Comparison of ENCODE assay signal across 8 cellular contexts in genomic region chr19:55384576-55385235, GRCh38.
A peak's percentile ranks its signal among the peaks of the same experiment; 100 is the strongest.
DNase-seq lines count a peak whose midpoint lies in the region; ATAC-seq lines count a peak whose summit lies in the region.

No MANE protein-coding gene starts in this region.

- H3K9ac ChIP-seq in BLaER1 treated with 17β-estradiol and CSF1 and Interleukin-3, amounts not matched to agents 10 nM and 100 nM = peak overlapping the region; percentile 90 to 99 (median 96)

- peak overlapping the region; percentile 98 for H3K4me3 Mint-ChIP-seq in activated naive CD8-positive, alpha-beta T cell

- no peaks in the 10 kb centered on the region for H3K9me3 ChIP-seq in BLaER1 treated with 17β-estradiol and CSF1 and Interleukin-3, amounts not matched to agents 10 nM and 100 nM (replicated peaks in 1 of 11)
- H3K9me3 ChIP-seq in iPS DF 6.9 (ENCODE audit: control insufficient read depth, insufficient read depth, low read length) = no peaks in the 10 kb centered on the region

- peaks cover 38 to 39% (median 39%) of the 10 kb centered on the region in 11 experiments for H4K20me1 ChIP-seq in BLaER1 treated with 17β-estradiol and CSF1 and Interleukin-3, amounts not matched to agents 10 nM and 100 nM

- no peaks in the 10 kb centered on the region for H3K27me3 Mint-ChIP-seq in activated naive CD8-positive, alpha-beta T cell

- ATAC-seq in GM21447 (IDR thresholded peaks at IDR 0.05; ENCODE audit: unreplicated experiment) (peak; percentile 7), GM21528 (IDR thresholded peaks at IDR 0.05; ENCODE audit: low FRiP score, unreplicated experiment) (no peak), HG02571 (IDR thresholded peaks at IDR 0.05; ENCODE audit: unreplicated experiment) (no peak)

- H3K36me3 ChIP-seq in BLaER1 treated with 17β-estradiol and CSF1 and Interleukin-3, amounts not matched to agents 10 nM and 100 nM = peaks cover 33 to 37% (median 34%) of the 10 kb centered on the region in 11 experiments
- H3K36me3 ChIP-seq in iPS DF 6.9 (ENCODE audit: control insufficient read depth, insufficient read depth, low read length) = peaks cover 24% of the 10 kb centered on the region

- H3K4me1 ChIP-seq in BLaER1 treated with 17β-estradiol and CSF1 and Interleukin-3, amounts not matched to agents 10 nM and 100 nM = peaks cover 49 to 62% (median 54%) of the 10 kb centered on the region in 10 experiments
- H3K4me1 ChIP-seq in iPS DF 6.9 (ENCODE audit: control insufficient read depth, insufficient read depth, low read length) = peaks cover 3% of the 10 kb centered on the region

- H3K9me3 Mint-ChIP-seq in activated naive CD8-positive, alpha-beta T cell (ENCODE audit: low read depth) = no peaks in the 10 kb centered on the region

- peak overlapping the region; percentile 85 to 95 (median 92) for H3K27ac ChIP-seq in BLaER1 treated with 17β-estradiol and CSF1 and Interleukin-3, amounts not matched to agents 10 nM and 100 nM
- H3K27ac ChIP-seq in iPS DF 6.9 (ENCODE audit: low read length) (no peak overlapping the region), skin epidermis (peak overlapping the region; percentile 3 to 95 (median 92))

- H3K4me1 Mint-ChIP-seq in activated naive CD8-positive, alpha-beta T cell (ENCODE audit: low read depth) = peaks cover 42% of the 10 kb centered on the region

- peaks cover 13% of the 10 kb centered on the region for H3K36me3 Mint-ChIP-seq in activated naive CD8-positive, alpha-beta T cell

- H3K4me2 ChIP-seq in BLaER1 treated with 17β-estradiol and CSF1 and Interleukin-3, amounts not matched to agents 10 nM and 100 nM = peak overlapping the region; percentile 95 to 100 (median 100)

- peak; percentile 72 for DNase-seq in NCI-H345 treated with DMSO at 0.1 percent for 48 hours (lab: John Stamatoyannopoulos, UW; ENCODE audit: unreplicated experiment)
- no peak for DNase-seq in iPS DF 6.9 (ENCODE audit: low read depth, low spot score)

- H3K27ac Mint-ChIP-seq in activated naive CD8-positive, alpha-beta T cell = peak overlapping the region; percentile 99

- H3K27me3 ChIP-seq in BLaER1 treated with 17β-estradiol and CSF1 and Interleukin-3, amounts not matched to agents 10 nM and 100 nM = no peaks in the 10 kb centered on the region
- H3K27me3 ChIP-seq in iPS DF 6.9 (ENCODE audit: control insufficient read depth, insufficient read depth, low read length) = no peaks in the 10 kb centered on the region

- whole genome bisulfite sequencing in iPS DF 6.9 (ENCODE audit: insufficient coverage, insufficient read length) = no CpG with 5 or more reads among the region's 27 CpGs

- H3K4me3 ChIP-seq in BLaER1 treated with 17β-estradiol and CSF1 and Interleukin-3, amounts not matched to agents 10 nM and 100 nM = peak overlapping the region; percentile 81 to 99 (median 94)
- H3K4me3 ChIP-seq in iPS DF 6.9 (ENCODE audit: low read length) (peak overlapping the region; percentile 69; the same call in 1 of the 2 replicates), skin epidermis (peak overlapping the region; percentile 69 to 98 (median 96))
